ENCODE assay signal across 17 cellular contexts in the genomic region with DNA sequence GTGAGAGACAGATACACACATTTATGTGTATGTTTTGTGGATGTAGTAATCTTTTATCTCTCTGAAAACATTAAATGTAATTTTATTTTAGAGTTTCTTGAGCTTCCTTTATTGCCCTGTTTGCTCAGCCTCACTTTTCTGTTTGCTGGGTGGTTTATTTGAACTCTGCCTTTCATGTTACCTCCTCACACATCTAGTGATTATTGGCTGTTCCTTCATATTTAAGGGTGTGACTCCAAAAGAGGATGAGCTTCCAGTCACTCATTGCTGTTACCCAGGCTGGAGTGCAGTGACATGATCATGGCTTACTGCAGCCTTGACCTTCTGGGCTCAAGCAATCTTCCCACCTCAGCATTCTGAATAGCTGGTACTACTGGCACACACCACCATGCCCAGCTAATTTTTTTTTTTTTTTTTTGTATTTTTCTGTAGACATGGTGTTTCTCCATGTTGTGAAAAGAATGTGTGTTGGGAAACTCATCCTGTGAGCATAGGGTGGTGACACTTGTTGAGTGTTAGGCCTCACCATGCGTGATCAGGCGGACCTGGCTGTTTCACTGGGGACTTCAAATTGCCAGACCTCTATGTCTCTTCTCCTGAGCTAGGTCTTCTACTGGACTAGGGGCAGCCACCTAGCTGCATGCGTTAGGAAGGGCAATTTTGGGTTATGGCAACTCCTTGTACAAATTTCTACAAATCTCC. TPM values are rescaled to one million over a fixed set of nuclear protein-coding genes. Genes with fewer than 3 reads are reported as not detected.
DNase-seq lines count a peak whose midpoint lies in the region; ATAC-seq and TF ChIP-seq lines count a peak whose summit lies in the region.
"Had no signal": no experiment of that assay in that cellular context is flagged by ENCODE, and none has a peak within 500 bp of the region (broad histone marks: within the 10 kb centered on the region; RNA-seq: fewer than 3 reads in every experiment).

No MANE protein-coding gene starts in this region.

- H3K23ac ChIP-seq in trophoblast cell (ENCODE audit: low read length) = no peak overlapping the region

- H3K4me2 ChIP-seq in trophoblast cell (ENCODE audit: low read length) = no peak overlapping the region
- H3K4me2 ChIP-seq: A549 had no signal

- H3K79me2 ChIP-seq in trophoblast cell (ENCODE audit: control insufficient read depth, insufficient read depth, low read length, poor library complexity) = no peaks in the 10 kb centered on the region

- no peaks in the 10 kb centered on the region for H3K27me3 Mint-ChIP-seq in activated T-cell treated with anti-CD3 and anti-CD28 coated beads, Interleukin-2, amount 50 U/mL, for 24 hours
- H3K27me3 Mint-ChIP-seq in MCF 10A (ENCODE audit: insufficient read depth, unreplicated experiment) (no peaks in the 10 kb centered on the region), memory B cell (no peaks in the 10 kb centered on the region)
- H3K27me3 Mint-ChIP-seq: CD4-positive, alpha-beta T cell had no signal

- CTCF ChIA-PET in MCF 10A (lab: Yijun Ruan, JAX) = interaction anchor here (0.8 to 1.0 kb wide), 3 partner anchors 9 to 305 kb away, joined by 3 to 4 read pairs (median 3); no protein-coding TSS in a partner anchor

- H4K12ac ChIP-seq in trophoblast cell (ENCODE audit: low read depth, low read length) = no peak overlapping the region

- no peaks in the 10 kb centered on the region for H3K9me3 ChIP-seq in breast epithelium
- no peaks in the 10 kb centered on the region for H3K9me3 ChIP-seq in trophoblast cell (ENCODE audit: insufficient read depth, low read depth, low read length)
- H3K9me3 ChIP-seq: A549 had no signal

- H3K4me1 ChIP-seq in breast epithelium = peaks cover 0 to 1% of the 10 kb centered on the region in 2 donors
- H3K4me1 ChIP-seq in trophoblast cell (ENCODE audit: control insufficient read depth in 1 of 2, insufficient read depth in 2 of 2, low read length in 2 of 2) = no peaks in the 10 kb centered on the region

- H2BK12ac ChIP-seq in trophoblast cell (ENCODE audit: low read length) = no peak overlapping the region

- no peak for ATAC-seq in memory B cell (ENCODE audit: low read depth)
- ATAC-seq in stimulated activated effector memory CD8-positive, alpha-beta T cell treated with anti-CD3 and anti-CD28 coated beads, Interleukin-12 subunit alpha, Interleukin-12 subunit beta, amount 100 ng/mL, for 72 hours = no peak
- ATAC-seq: A549 had no signal

- no peak overlapping the region for H3K4me3 Mint-ChIP-seq in activated T-cell treated with anti-CD3 and anti-CD28 coated beads, Interleukin-2, amount 50 U/mL, for 24 hours
- H3K4me3 Mint-ChIP-seq in MCF 10A (ENCODE audit: unreplicated experiment) (no peak overlapping the region), memory B cell (no peak overlapping the region)
- H3K4me3 Mint-ChIP-seq in stimulated activated effector memory CD8-positive, alpha-beta T cell treated with anti-CD3 and anti-CD28 coated beads, Interleukin-12 subunit alpha, Interleukin-12 subunit beta, amount 100 ng/mL, for 72 hours = no peak overlapping the region
- H3K4me3 Mint-ChIP-seq: CD4-positive, alpha-beta T cell; H9 had no signal

- POLR2A ChIA-PET in MCF 10A (lab: Yijun Ruan, JAX) = interaction anchor here (0.7 kb wide), 1 partner anchor 28 kb away, joined by 3 read pairs; no protein-coding TSS in a partner anchor

- peaks cover 16% of the 10 kb centered on the region for H3K4me1 Mint-ChIP-seq in activated T-cell treated with anti-CD3 and anti-CD28 coated beads, Interleukin-2, amount 50 U/mL, for 24 hours (ENCODE audit: low read depth)
- H3K4me1 Mint-ChIP-seq in MCF 10A (ENCODE audit: insufficient read depth, unreplicated experiment) (peaks cover 5% of the 10 kb centered on the region), memory B cell (peaks cover 8% of the 10 kb centered on the region)
- no peaks in the 10 kb centered on the region for H3K4me1 Mint-ChIP-seq in stimulated activated effector memory CD8-positive, alpha-beta T cell treated with anti-CD3 and anti-CD28 coated beads, Interleukin-12 subunit alpha, Interleukin-12 subunit beta, amount 100 ng/mL, for 72 hours
- H3K4me1 Mint-ChIP-seq: H9 had no signal

- no peak overlapping the region for H2BK5ac ChIP-seq in trophoblast cell (ENCODE audit: low read depth, low read length, poor library complexity)

- H3K4ac ChIP-seq in trophoblast cell (ENCODE audit: low read depth, low read length) = no peak overlapping the region

- H3K9me3 Mint-ChIP-seq in activated T-cell treated with anti-CD3 and anti-CD28 coated beads, Interleukin-2, amount 50 U/mL, for 24 hours = no peaks in the 10 kb centered on the region
- H3K9me3 Mint-ChIP-seq in MCF 10A (ENCODE audit: unreplicated experiment) (no peaks in the 10 kb centered on the region), memory B cell (no peaks in the 10 kb centered on the region)
- no peaks in the 10 kb centered on the region for H3K9me3 Mint-ChIP-seq in stimulated activated effector memory CD8-positive, alpha-beta T cell treated with anti-CD3 and anti-CD28 coated beads, Interleukin-12 subunit alpha, Interleukin-12 subunit beta, amount 100 ng/mL, for 72 hours
- H3K9me3 Mint-ChIP-seq: CD4-positive, alpha-beta T cell; H9 had no signal

- no peak overlapping the region for H3K9ac ChIP-seq in trophoblast cell (ENCODE audit: low read length)

- H3K36me3 Mint-ChIP-seq in activated T-cell treated with anti-CD3 and anti-CD28 coated beads, Interleukin-2, amount 50 U/mL, for 24 hours (ENCODE audit: low read depth) = peaks cover 79% of the 10 kb centered on the region
- H3K36me3 Mint-ChIP-seq in MCF 10A (ENCODE audit: insufficient read depth, unreplicated experiment) (peaks cover 65% of the 10 kb centered on the region), memory B cell (peaks cover 13% of the 10 kb centered on the region)
- H3K36me3 Mint-ChIP-seq in stimulated activated effector memory CD8-positive, alpha-beta T cell treated with anti-CD3 and anti-CD28 coated beads, Interleukin-12 subunit alpha, Interleukin-12 subunit beta, amount 100 ng/mL, for 72 hours = peaks cover 80% of the 10 kb centered on the region

- TF ChIP-seq CTCF in MCF 10A (IDR thresholded peaks at IDR 0.05; ENCODE audit: unreplicated experiment) (no peak), breast epithelium (IDR thresholded peaks at IDR 0.05) (no peak)

- H2BK120ac ChIP-seq in trophoblast cell (ENCODE audit: insufficient read depth, low read length, poor library complexity) = no peak overlapping the region

- DNase-seq in activated T-cell treated with anti-CD3 and anti-CD28 coated beads, Interleukin-2, amount 50 U/mL, for 24 hours = no peak
- DNase-seq in activated T-cell treated with anti-CD3 and anti-CD28 coated beads for 4 hours (no peak), MCF 10A (ENCODE audit: unreplicated experiment) (no peak), breast epithelium (ENCODE audit: low spot score in 2 of 2) (no peak), memory B cell (ENCODE audit: low spot score in 2 of 2) (no peak), trophoblast cell (no peak)
- DNase-seq in stimulated activated effector memory CD8-positive, alpha-beta T cell treated with anti-CD3 and anti-CD28 coated beads, Interleukin-12 subunit alpha, Interleukin-12 subunit beta, amount 100 ng/mL, for 72 hours (ENCODE audit: low spot score in 2 of 2) = no peak
- no peak for DNase-seq in stimulated activated CD4-positive, alpha-beta T cell treated with anti-CD3 and anti-CD28 coated beads, Interleukin-2, amount 100 ng/mL, for 48 hours
- DNase-seq: AML-193; CD4-positive, alpha-beta T cell; DMS153; DMS79; GDM1; H9 had no signal

- TF ChIP-seq POLR2A in breast epithelium (IDR thresholded peaks at IDR 0.05) = no peak

- H3K36me3 ChIP-seq in breast epithelium = peaks cover 4% of the 10 kb centered on the region
- H3K36me3 ChIP-seq in trophoblast cell (ENCODE audit: control insufficient read depth in 1 of 2, insufficient read depth in 2 of 2, low read length in 2 of 2) = peaks cover 20 to 24% of the 10 kb centered on the region in 2 experiments

- WGBS in trophoblast cell (ENCODE audit: extremely low coverage, insufficient coverage, insufficient read length) = no CpG with 5 or more reads among the region's 3 CpGs

- H3K18ac ChIP-seq in trophoblast cell (ENCODE audit: low read length) = no peak overlapping the region

- H3K4me3 ChIP-seq in breast epithelium (no peak overlapping the region), trophoblast cell (ENCODE audit: low read depth, low read length) (no peak overlapping the region)
- H3K4me3 ChIP-seq: A549 had no signal

- H2AFZ ChIP-seq in trophoblast cell (ENCODE audit: insufficient read depth, low read length, poor library complexity) = no peak overlapping the region

- no peak overlapping the region for H2AK5ac ChIP-seq in trophoblast cell (ENCODE audit: low read length)

- H3K14ac ChIP-seq in trophoblast cell (ENCODE audit: low read length) = no peak overlapping the region

- no peak overlapping the region for H3K27ac ChIP-seq in breast epithelium
- no peak overlapping the region for H3K27ac ChIP-seq in trophoblast cell (ENCODE audit: low read depth, low read length)
- H3K27ac ChIP-seq: 22Rv1, A549, C4-2B had no signal

- no peak overlapping the region for H4K91ac ChIP-seq in trophoblast cell (ENCODE audit: low read depth, low read length)

- H3K27ac Mint-ChIP-seq in activated T-cell treated with anti-CD3 and anti-CD28 coated beads, Interleukin-2, amount 50 U/mL, for 24 hours = peak overlapping the region; percentile 12
- H3K27ac Mint-ChIP-seq in MCF 10A (ENCODE audit: low read depth, unreplicated experiment) = peak overlapping the region; percentile 7
- peak overlapping the region; percentile 67 for H3K27ac Mint-ChIP-seq in memory B cell
- H3K27ac Mint-ChIP-seq in stimulated activated effector memory CD8-positive, alpha-beta T cell treated with anti-CD3 and anti-CD28 coated beads, Interleukin-12 subunit alpha, Interleukin-12 subunit beta, amount 100 ng/mL, for 72 hours = peak overlapping the region; percentile 13
- H3K27ac Mint-ChIP-seq: H9 had no signal

- no peaks in the 10 kb centered on the region for H3K27me3 ChIP-seq in breast epithelium
- no peaks in the 10 kb centered on the region for H3K27me3 ChIP-seq in trophoblast cell (ENCODE audit: insufficient read depth, low read length)

- BruUV-seq in MCF 10A (replicated peaks; lab: Mats Ljungman, UMichigan) = no TSS peak

- intact Hi-C loops in MCF 10A (cut with micrococcal nuclease) (no loop called here), breast epithelium (cut with DNase I; ENCODE audit: low total_unique reads) (no loop called here)

- H3K79me1 ChIP-seq in trophoblast cell (ENCODE audit: low read length) = no peaks in the 10 kb centered on the region

- no peak overlapping the region for H4K8ac ChIP-seq in trophoblast cell (ENCODE audit: low read depth, low read length)

RNA-seq across cellular contexts. Expression of gene GOSR1, which starts 37.8 kb away (rescaled TPM):
- total RNA-seq in MCF 10A (2022) = 57.6 and 69.4 TPM in 2 replicates
- total RNA-seq in breast epithelium = 10 to 100 TPM; 32.1 to 70.8 (median 45.8) TPM
- polyA plus RNA-seq in trophoblast cell (2013) = 28.4 and 30.1 TPM in 2 replicates

Comparison
In these comparisons a context has a peak if more than half of its experiments do, and no peak if none do; other contexts are left out.
1. H3K27ac Mint-ChIP-seq: peak in every context shown above with its lines; median percentile 67 in memory B cell; 13 in stimulated activated effector memory CD8-positive, alpha-beta T cell treated with anti-CD3 and anti-CD28 coated beads, Interleukin-12 subunit alpha, Interleukin-12 subunit beta, amount 100 ng/mL, for 72 hours; 12 in activated T-cell treated with anti-CD3 and anti-CD28 coated beads, Interleukin-2, amount 50 U/mL, for 24 hours; 7 in MCF 10A.